ENCODE assay signal across 8 cellular contexts in genomic region chr4:71187399-71188196, GRCh38.
DNase-seq lines count a peak whose midpoint lies in the region; TF ChIP-seq lines count a peak whose summit lies in the region.

No MANE protein-coding gene starts in this region.

- H4K20me1 ChIP-seq in SK-N-SH (ENCODE audit: insufficient read depth), result no peaks in the 10 kb centered on the region

- DNase-seq in CD4-positive, alpha-beta memory T cell, result peak in 3 of 5 donors; percentile 6 to 41 (median 19)
- DNase-seq in H7, result peak; percentile 79
- DNase-seq in SK-N-SH, result no peak
- peak; percentile 64 for DNase-seq in cerebellar cortex (ENCODE audit: low spot score)
- DNase-seq in left kidney (ENCODE audit: low read depth, low spot score), result peak; percentile 83
- peak; percentile 2 to 9 for DNase-seq in stimulated activated CD4-positive, alpha-beta T cell treated with anti-CD3 and anti-CD28 coated beads, Interleukin-4, amount 100 ng/mL, for 48 hours (ENCODE audit: low read depth in 2 of 2)
- no peak for DNase-seq in SW 1271 (lab: John Stamatoyannopoulos, UW)
- DNase-seq in NOMO-1 (lab: John Stamatoyannopoulos, UW; ENCODE audit: unreplicated experiment in 2 of 2), result no peak

- H3K4me2 ChIP-seq in SK-N-SH, result peak overlapping the region; percentile 87

- no peak for TF ChIP-seq RAD21 in SK-N-SH (IDR thresholded peaks at IDR 0.05; ENCODE audit: low read length)

- no peaks in the 10 kb centered on the region for H3K79me2 ChIP-seq in SK-N-SH (ENCODE audit: insufficient read depth)

- H3K27me3 ChIP-seq in CD4-positive, alpha-beta memory T cell (ENCODE audit: insufficient read depth, low read length), result peaks cover 13% of the 10 kb centered on the region
- H3K27me3 ChIP-seq in H7 (ENCODE audit: control insufficient read depth, insufficient read depth, low read length), result peaks cover 44% of the 10 kb centered on the region
- H3K27me3 ChIP-seq in SK-N-SH (ENCODE audit: insufficient read depth), result peaks cover 52% of the 10 kb centered on the region; the same call in 1 of the 2 replicates

- intact Hi-C loops in CD4-positive, alpha-beta memory T cell (cut with micrococcal nuclease), result loop anchor here (10.0 kb wide), 1 partner anchor 367 kb away; no protein-coding TSS in a partner anchor

- H3K27ac ChIP-seq in CD4-positive, alpha-beta memory T cell (ENCODE audit: low read depth, low read length), result no peak overlapping the region
- H3K27ac ChIP-seq in SK-N-SH (ENCODE audit: low read depth in 2 of 2, low read length in 1 of 2), result no peak overlapping the region

- H3K4me3 ChIP-seq in CD4-positive, alpha-beta memory T cell (ENCODE audit: low read length in 2 of 2), result peak overlapping the region in 1 of 2 donors; percentile 43
- H3K4me3 ChIP-seq in H7 (ENCODE audit: insufficient read depth, low read depth, low read length) (peak overlapping the region; percentile 71), SK-N-SH (ENCODE audit: low read depth in 2 of 2, low read length in 1 of 2) (peak overlapping the region; percentile 39 to 62; a peak in 3 of 4 replicates)

- H2AFZ ChIP-seq in SK-N-SH (ENCODE audit: low read depth), result peak overlapping the region; percentile 50; the same call in 1 of the 2 replicates

- H3K36me3 Mint-ChIP-seq in CD4-positive, alpha-beta memory T cell, result peaks cover 0 to 3% of the 10 kb centered on the region in 2 donors

- WGBS in SK-N-SH (ENCODE audit: low lambda C conversion rate), result 5% methylated on average over 21 of the region's 46 CpGs

- H3K36me3 ChIP-seq in CD4-positive, alpha-beta memory T cell (ENCODE audit: insufficient read depth, low read length), result no peaks in the 10 kb centered on the region
- H3K36me3 ChIP-seq in H7 (replicated peaks; ENCODE audit: control insufficient read depth, insufficient read depth, low read length) (no peaks in the 10 kb centered on the region), SK-N-SH (replicated peaks in 1 of 2; ENCODE audit: control insufficient read depth in 1 of 2, insufficient read depth in 2 of 2, low read length in 1 of 2) (no peaks in the 10 kb centered on the region)

- H3K9me3 ChIP-seq in CD4-positive, alpha-beta memory T cell (ENCODE audit: control insufficient read depth in 1 of 2, low read length in 2 of 2), result no peaks in the 10 kb centered on the region
- no peaks in the 10 kb centered on the region for H3K9me3 ChIP-seq in SK-N-SH

- CTCF ChIA-PET in CD4-positive, alpha-beta memory T cell (lab: Charles Lee; ENCODE audit: partially characterized antibody), result no interaction called here
- CTCF ChIA-PET in SK-N-SH (lab: Yijun Ruan, JAX), result interaction anchor here (1.1 kb wide), 1 partner anchor 12 kb away, joined by 3 read pairs; no protein-coding TSS in a partner anchor

- no peak for TF ChIP-seq CTCF in SK-N-SH (IDR thresholded peaks at IDR 0.05)

- peak overlapping the region; percentile 78 to 89 (median 85) for H3K4me3 Mint-ChIP-seq in CD4-positive, alpha-beta memory T cell

- POLR2A ChIA-PET in CD4-positive, alpha-beta memory T cell (lab: Charles Lee; ENCODE audit: partially characterized antibody), result no interaction called here
- POLR2A ChIA-PET in SK-N-SH (lab: Yijun Ruan, JAX), result interaction anchor here (0.6 kb wide), 1 partner anchor 88 kb away, joined by 3 read pairs; no protein-coding TSS in a partner anchor

- peaks cover 16 to 34% (median 23%) of the 10 kb centered on the region in 4 donors for H3K4me1 Mint-ChIP-seq in CD4-positive, alpha-beta memory T cell

- H3K9me3 Mint-ChIP-seq in CD4-positive, alpha-beta memory T cell, result no peaks in the 10 kb centered on the region

- no peak for TF ChIP-seq EP300 in SK-N-SH (IDR thresholded peaks at IDR 0.05; ENCODE audit: borderline replicate concordance in 1 of 2, low read depth in 1 of 2, low read length in 1 of 2)

- H3K9ac ChIP-seq in SK-N-SH, result no peak overlapping the region

- peaks cover 13 to 35% of the 10 kb centered on the region in 2 donors for H3K27me3 Mint-ChIP-seq in CD4-positive, alpha-beta memory T cell

- H3K4me1 ChIP-seq in CD4-positive, alpha-beta memory T cell (ENCODE audit: insufficient read depth, low read length), result peaks cover 21% of the 10 kb centered on the region
- peaks cover 0 to 5% of the 10 kb centered on the region in 2 experiments; a peak in 2 of 4 replicates for H3K4me1 ChIP-seq in SK-N-SH (ENCODE audit: control insufficient read depth in 1 of 2, insufficient read depth in 2 of 2, low read depth in 1 of 2, low read length in 1 of 2)

- no peaks in the 10 kb centered on the region for H3K9me2 ChIP-seq in SK-N-SH

- peak overlapping the region in 4 of 7 donors; percentile 14 to 68 (median 34) for H3K27ac Mint-ChIP-seq in CD4-positive, alpha-beta memory T cell

- no peaks in the 10 kb centered on the region for H3F3A ChIP-seq in SK-N-SH (replicated peaks; ENCODE audit: insufficient read depth)

TF ChIP-seq in SK-N-SH, 30 proteins besides CTCF, POLR2A, EP300 and RAD21 (continues in another document):
- TF ChIP-seq ELF1 (IDR thresholded peaks at IDR 0.05), result no peak
- TF ChIP-seq TAF1 (IDR thresholded peaks at IDR 0.05; ENCODE audit: borderline replicate concordance, low read depth, low read length), result no peak
- no peak for TF ChIP-seq REST (IDR thresholded peaks at IDR 0.05; ENCODE audit: low read depth, low read length)
- TF ChIP-seq FOXJ3 (CRISPR knock-in tag; IDR thresholded peaks at IDR 0.05), result no peak
- TF ChIP-seq MEF2A (IDR thresholded peaks at IDR 0.05; ENCODE audit: borderline replicate concordance, low read depth), result no peak
- no peak for TF ChIP-seq ZBTB33 (IDR thresholded peaks at IDR 0.05; ENCODE audit: borderline replicate concordance, low read depth)
- TF ChIP-seq RCOR1 (IDR thresholded peaks at IDR 0.05; ENCODE audit: low read length), result no peak
- no peak for TF ChIP-seq JUND (IDR thresholded peaks at IDR 0.05)
- no peak for TF ChIP-seq NFIC (IDR thresholded peaks at IDR 0.05; ENCODE audit: borderline replicate concordance)
- TF ChIP-seq IRF3 (IDR thresholded peaks at IDR 0.05; ENCODE audit: low read depth, low read length), result no peak
- no peak for TF ChIP-seq GABPA (IDR thresholded peaks at IDR 0.05; ENCODE audit: low read depth)
- TF ChIP-seq RFX5 (IDR thresholded peaks at IDR 0.05; ENCODE audit: low read length), result no peak
- no peak for TF ChIP-seq USF1 (IDR thresholded peaks at IDR 0.05; ENCODE audit: borderline replicate concordance, low read depth)
- no peak for TF ChIP-seq YY1 (IDR thresholded peaks at IDR 0.05; ENCODE audit: low read depth)

Comparison
In these comparisons a context has a peak if more than half of its experiments do, and no peak if none do; other contexts are left out.
1. DNase-seq: peak in CD4-positive, alpha-beta memory T cell (3 of 5), H7 (single experiment), cerebellar cortex (single experiment), left kidney (single experiment) and stimulated activated CD4-positive, alpha-beta T cell treated with anti-CD3 and anti-CD28 coated beads, Interleukin-4, amount 100 ng/mL, for 48 hours (2 of 2); none in SK-N-SH (single experiment), SW 1271 (0 of 2) and NOMO-1 (0 of 2).